In genomic region chr20:25050501-25051350, GRCh38 we compare ENCODE assay signal across 20 cellular contexts. TPM values are rescaled to one million over a fixed set of nuclear protein-coding genes. Genes with fewer than 3 reads are reported as not detected.
DNase-seq lines count a peak whose midpoint lies in the region; ATAC-seq, FAIRE-seq and TF ChIP-seq lines count a peak whose summit lies in the region.
"Had no signal": no experiment of that assay in that cellular context is flagged by ENCODE, and none has a peak within 500 bp of the region (broad histone marks: within the 10 kb centered on the region; RNA-seq: fewer than 3 reads in every experiment).

No MANE protein-coding gene starts in this region.

- intact Hi-C loops in right cardiac atrium (cut with DNase I), result no loop called here
- intact Hi-C loops in sigmoid colon (cut with DNase I), result loop anchor here (10.0 kb wide), 1 partner anchor 1696 kb away; the partner anchor contains the start of gene NXT1

- H3K4me3 Mint-ChIP-seq in CD4-positive, CD25-positive, alpha-beta regulatory T cell, result peak overlapping the region in 1 of 4 donors; percentile 49
- H3K4me3 Mint-ChIP-seq: activated CD4-positive, alpha-beta T cell treated with anti-CD3 and anti-CD28 coated beads, Interleukin-2, amount 10 ng/mL, durations not matched to agents 24 days and 14 days had no signal

- no peaks in the 10 kb centered on the region for H3K27me3 ChIP-seq in CD4-positive, CD25-positive, alpha-beta regulatory T cell (ENCODE audit: control insufficient read depth, insufficient read depth, low read length)
- H3K27me3 ChIP-seq in right cardiac atrium (ENCODE audit: control insufficient read depth, insufficient read depth) (no peaks in the 10 kb centered on the region), sigmoid colon (no peaks in the 10 kb centered on the region), small intestine (ENCODE audit: control insufficient read depth in 2 of 2, insufficient read depth in 2 of 2, low read length in 2 of 2) (no peaks in the 10 kb centered on the region)

- no peak overlapping the region for H3K4me3 ChIP-seq in CD4-positive, CD25-positive, alpha-beta regulatory T cell (ENCODE audit: low read depth, low read length)
- H3K4me3 ChIP-seq in right cardiac atrium (ENCODE audit: low read length) (no peak overlapping the region), sigmoid colon (no peak overlapping the region), small intestine (ENCODE audit: low read depth in 1 of 2, low read length in 2 of 2) (no peak overlapping the region)

- WGBS in right cardiac atrium, result 89% methylated on average over 17 of the region's 17 CpGs
- 92 to 94% methylated on average over 17 of the region's 17 CpGs for WGBS in sigmoid colon, 2 donors
- 88 to 89% (median 88%) methylated on average over 16 to 17 of the region's 17 CpGs for WGBS in small intestine, 3 donors

- TF ChIP-seq CTCF in VCaP (conservative IDR thresholded peaks at IDR 0.05) (no peak), sigmoid colon (IDR thresholded peaks at IDR 0.05) (no peak)

- H3K36me3 ChIP-seq in CD4-positive, CD25-positive, alpha-beta regulatory T cell (ENCODE audit: control insufficient read depth, insufficient read depth, low read length), result peaks cover 29% of the 10 kb centered on the region
- peaks cover 8 to 24% (median 18%) of the 10 kb centered on the region in 4 donors for H3K36me3 ChIP-seq in sigmoid colon
- peaks cover 0 to 5% of the 10 kb centered on the region in 2 donors for H3K36me3 ChIP-seq in small intestine (ENCODE audit: control insufficient read depth in 2 of 2, insufficient read depth in 2 of 2, low read length in 2 of 2)

- peaks cover 9% of the 10 kb centered on the region for H3K36me3 Mint-ChIP-seq in CD4-positive, CD25-positive, alpha-beta regulatory T cell

- no peaks in the 10 kb centered on the region for H3K9me3 ChIP-seq in CD4-positive, CD25-positive, alpha-beta regulatory T cell (ENCODE audit: control insufficient read depth in 2 of 2, low read length in 2 of 2)
- H3K9me3 ChIP-seq in right cardiac atrium (ENCODE audit: control insufficient read depth, low read length) (no peaks in the 10 kb centered on the region), sigmoid colon (no peaks in the 10 kb centered on the region), small intestine (ENCODE audit: control insufficient read depth, low read depth) (no peaks in the 10 kb centered on the region)

- no peak for TF ChIP-seq POLR2A in sigmoid colon (IDR thresholded peaks at IDR 0.05)

- peaks cover 20 to 70% (median 50%) of the 10 kb centered on the region in 4 donors for H3K4me1 Mint-ChIP-seq in CD4-positive, CD25-positive, alpha-beta regulatory T cell

- FAIRE-seq in small intestine (lab: Jason Lieb, UNC), result no peak

- no peaks in the 10 kb centered on the region for H3K9me3 Mint-ChIP-seq in CD4-positive, CD25-positive, alpha-beta regulatory T cell
- H3K9me3 Mint-ChIP-seq: activated CD4-positive, alpha-beta T cell treated with anti-CD3 and anti-CD28 coated beads, Interleukin-2, amount 10 ng/mL, durations not matched to agents 24 days and 14 days; activated T-helper 2 cell treated with anti-CD3 and anti-CD28 coated beads, Interferon-gamma antibody, Interleukin-2, Interleukin-4, amounts not matched to agents 10 μg/mL and 5 μg/mL and 100 μg/mL, durations not matched to agents 14 hours and 24 hours and 36 hours had no signal

- H3K4me1 ChIP-seq in CD4-positive, CD25-positive, alpha-beta regulatory T cell (ENCODE audit: control insufficient read depth, insufficient read depth, low read length, poor library complexity, severe bottlenecking), result peaks cover 21% of the 10 kb centered on the region
- peaks cover 50% of the 10 kb centered on the region for H3K4me1 ChIP-seq in right cardiac atrium (ENCODE audit: control insufficient read depth, insufficient read depth, low read length)
- peaks cover 2 to 89% (median 76%) of the 10 kb centered on the region in 4 donors for H3K4me1 ChIP-seq in sigmoid colon
- H3K4me1 ChIP-seq in small intestine (ENCODE audit: control insufficient read depth in 2 of 2, insufficient read depth in 1 of 2, low read depth in 1 of 2, low read length in 1 of 2), result peaks cover 18 to 20% of the 10 kb centered on the region in 2 donors

- no peaks in the 10 kb centered on the region for H3K27me3 Mint-ChIP-seq in CD4-positive, CD25-positive, alpha-beta regulatory T cell

- DNase-seq in CD4-positive, CD25-positive, alpha-beta regulatory T cell, result no peak
- DNase-seq in right cardiac atrium (peak in 2 of 3 donors; percentile 30 to 47), sigmoid colon (peak; percentile 55), NOMO-1 treated with DMSO at 0.1 percent for 48 hours (lab: John Stamatoyannopoulos, UW; ENCODE audit: unreplicated experiment) (no peak), NCI-H226 (no peak), small intestine (no peak)
- DNase-seq: activated CD4-positive, alpha-beta T cell treated with anti-CD3 and anti-CD28 coated beads, Interleukin-2, amount 10 ng/mL, durations not matched to agents 24 days and 14 days; hippocampal formation; Kasumi-1; NCI-H187; NCI-H524 treated with DMSO at 0.1 percent for 48 hours; stimulated activated CD8-positive, alpha-beta memory T cell treated with anti-CD3 and anti-CD28 coated beads, Interleukin-4, amount 100 ng/mL, for 48 hours had no signal

- ATAC-seq in CD4-positive, CD25-positive, alpha-beta regulatory T cell (ENCODE audit: low read depth in 2 of 2), result no peak
- ATAC-seq in right cardiac atrium (no peak), HG03354 (IDR thresholded peaks at IDR 0.05; ENCODE audit: poor library complexity, severe bottlenecking, unreplicated experiment) (no peak)

- peak overlapping the region in 2 of 3 donors; percentile 80 to 92 for H3K27ac Mint-ChIP-seq in CD4-positive, CD25-positive, alpha-beta regulatory T cell
- H3K27ac Mint-ChIP-seq: activated CD4-positive, alpha-beta T cell treated with anti-CD3 and anti-CD28 coated beads, Interleukin-2, amount 10 ng/mL, durations not matched to agents 24 days and 14 days; activated T-helper 2 cell treated with anti-CD3 and anti-CD28 coated beads, Interferon-gamma antibody, Interleukin-2, Interleukin-4, amounts not matched to agents 10 μg/mL and 5 μg/mL and 100 μg/mL, durations not matched to agents 14 hours and 24 hours and 36 hours had no signal

- H3K27ac ChIP-seq in CD4-positive, CD25-positive, alpha-beta regulatory T cell (ENCODE audit: insufficient read depth, low read length, poor library complexity, severe bottlenecking), result no peak overlapping the region
- H3K27ac ChIP-seq in VCaP, result peak overlapping the region; percentile 99; the same call in 1 of the 2 replicates
- peak overlapping the region; percentile 40 for H3K27ac ChIP-seq in right cardiac atrium (ENCODE audit: low read length)
- H3K27ac ChIP-seq in sigmoid colon, result peak overlapping the region; percentile 60 to 97 (median 94)
- H3K27ac ChIP-seq in small intestine (ENCODE audit: low read depth in 1 of 2, low read length in 1 of 2), result no peak overlapping the region
- H3K27ac ChIP-seq: parathyroid adenoma had no signal

- TF ChIP-seq EP300 in sigmoid colon (IDR thresholded peaks at IDR 0.05), result no peak

RNA-seq across cellular contexts. Expression of gene ACSS1, which starts 7.2 kb away (rescaled TPM):
- 38.7 TPM for total RNA-seq in CD4-positive, CD25-positive, alpha-beta regulatory T cell
- 10 to 100 TPM; 39.8 to 47.3 (median 40.9) TPM for polyA plus RNA-seq in CD4-positive, CD25-positive, alpha-beta regulatory T cell
- total RNA-seq in right cardiac atrium (10 to 100 TPM; 14.8 to 61.8 (median 40.7) TPM), sigmoid colon (10 to 100 TPM; 27.1 to 41.0 (median 30.5) TPM)
- polyA plus RNA-seq in right cardiac atrium (29.3 TPM), sigmoid colon (10 to 100 TPM; 20.1 to 24.7 (median 21.0) TPM), small intestine (10 to 100 TPM; 27.9 to 65.8 (median 45.1) TPM)
- total RNA-seq: G401 had no signal

RNA-seq across cellular contexts. Expression of gene VSX1, which starts 31.2 kb away (rescaled TPM):
- total RNA-seq in CD4-positive, CD25-positive, alpha-beta regulatory T cell, result not detected
- not detected for polyA plus RNA-seq in CD4-positive, CD25-positive, alpha-beta regulatory T cell
- total RNA-seq in right cardiac atrium, result under 1 TPM in 1 of 4 donors, not detected in 3; 0.44 TPM
- 0.27 TPM for polyA plus RNA-seq in right cardiac atrium
- not detected for total RNA-seq in sigmoid colon
- polyA plus RNA-seq in sigmoid colon, result under 1 TPM in 1 of 3 donors, not detected in 2; 0.03 TPM
- polyA plus RNA-seq in small intestine, result under 1 TPM in 1 of 3 donors, not detected in 2; 0.04 TPM
- total RNA-seq: activated CD4-positive, alpha-beta T cell treated with anti-CD3 and anti-CD28 coated beads, Interleukin-2, amount 10 ng/mL, durations not matched to agents 24 days and 14 days; activated T-helper 2 cell treated with anti-CD3 and anti-CD28 coated beads, Interferon-gamma antibody, Interleukin-2, Interleukin-4, amounts not matched to agents 10 μg/mL and 5 μg/mL and 100 μg/mL, durations not matched to agents 14 hours and 24 hours and 36 hours; G401; lung microvascular endothelial cell; T-helper 2 cell treated with Interferon-gamma antibody and Interleukin-4, amounts not matched to agents 100 ng/mL and 5 ng/mL, for 36 hours had no signal
- polyA plus RNA-seq: BJ had no signal

RNA-seq across cellular contexts. Expression of gene APMAP, which starts 58.2 kb away (rescaled TPM):
- total RNA-seq in CD4-positive, CD25-positive, alpha-beta regulatory T cell, result 28.2 TPM
- polyA plus RNA-seq in CD4-positive, CD25-positive, alpha-beta regulatory T cell, result 10 to 100 TPM; 68.4 to 83.2 (median 72.4) TPM
- 10 to 100 TPM; 32.8 to 35.1 (median 34.8) TPM for total RNA-seq in right cardiac atrium
- polyA plus RNA-seq in right cardiac atrium, result 28.0 TPM
- 10 to 100 TPM; 22.7 to 35.3 (median 28.9) TPM for total RNA-seq in sigmoid colon
- polyA plus RNA-seq in sigmoid colon, result 10 to 100 TPM in 2 of 3 donors, 1 to 10 TPM in 1; 9.6 to 55.8 (median 25.2) TPM
- polyA plus RNA-seq in small intestine, result 10 to 100 TPM; 12.3 to 50.9 (median 18.6) TPM

Comparison
In these comparisons a context has a peak if more than half of its experiments do, and no peak if none do; other contexts are left out.
1. DNase-seq: peak in right cardiac atrium (2 of 3) and sigmoid colon (single experiment); none in CD4-positive, CD25-positive, alpha-beta regulatory T cell (0 of 3), NOMO-1 treated with DMSO at 0.1 percent for 48 hours (single experiment), NCI-H226 (single experiment) and small intestine (single experiment).
2. H3K27ac ChIP-seq: peak in VCaP (single experiment), right cardiac atrium (single experiment) and sigmoid colon (4 of 4); none in CD4-positive, CD25-positive, alpha-beta regulatory T cell (single experiment) and small intestine (0 of 2).